In genomic region chr12:131153956-131154355, GRCh38 we compare ENCODE assay signal across 30 cellular contexts.
"Had no signal": no experiment of that assay in that cellular context is flagged by ENCODE, and none has a peak within 500 bp of the region (broad histone marks: within the 10 kb centered on the region; RNA-seq: fewer than 3 reads in every experiment).

No MANE protein-coding gene starts in this region.

- H3K4me3 ChIP-seq: adrenal gland, ascending aorta, breast epithelium, cardiac muscle cell, colonic mucosa, gastrocnemius medialis, heart left ventricle had no signal

- H3K36me3 ChIP-seq: adrenal gland, ascending aorta, breast epithelium, cardiac muscle cell, colonic mucosa, gastrocnemius medialis, heart left ventricle, WERI-Rb-1 had no signal

- DNase-seq: activated B cell treated with CpG ODN at 0.5 μM for 24 hours; activated CD4-positive, alpha-beta T cell treated with anti-CD3 and anti-CD28 coated beads for 48 hours; activated CD4-positive, alpha-beta T cell treated with anti-CD3 and anti-CD28 coated beads, Interleukin-2, amount 50 U/mL, for 1 hour; activated CD4-positive, alpha-beta T cell treated with anti-CD3 and anti-CD28 coated beads, Interleukin-2, amount 50 U/mL, for 48 hours; activated CD8-positive, alpha-beta memory T cell treated with anti-CD3 and anti-CD28 coated beads, Interleukin-2, amount 10 ng/mL, durations not matched to agents 7 days and 5 days; activated CD8-positive, alpha-beta memory T cell treated with anti-CD3 and anti-CD28 coated beads, Interleukin-2, amount 50 U/mL, for 4 hours; activated CD8-positive, alpha-beta T cell treated with anti-CD3 and anti-CD28 coated beads for 36 hours; activated naive CD4-positive, alpha-beta T cell treated with anti-CD3 and anti-CD28 coated beads for 36 hours; activated naive CD8-positive, alpha-beta T cell treated with anti-CD3 and anti-CD28 coated beads for 36 hours; activated naive CD8-positive, alpha-beta T cell treated with anti-CD3 and anti-CD28 coated beads, Interleukin-2, amount 50 U/mL, for 24 hours; activated T-cell treated with anti-CD3 and anti-CD28 coated beads for 4 hours; activated T-cell treated with anti-CD3 and anti-CD28 coated beads, Interleukin-2, amount 50 U/mL, for 24 hours; activated T-cell treated with anti-CD3 and anti-CD28 coated beads, Interleukin-2, amount 50 U/mL, for 72 hours; central memory CD4-positive, alpha-beta T cell; cerebellar nuclear complex; colonic mucosa; effector memory CD4-positive, alpha-beta T cell; endodermal cell; foreskin keratinocyte; gastrocnemius medialis; glutamatergic neuron; heart left ventricle; T-helper 1 cell; T-helper 17 cell; T1000; WERI-Rb-1 had no signal

- H3K27me3 ChIP-seq: adrenal gland, ascending aorta, breast epithelium, colonic mucosa, foreskin keratinocyte, gastrocnemius medialis, heart left ventricle had no signal

- H3K4me1 ChIP-seq: adrenal gland, ascending aorta, breast epithelium, colonic mucosa, foreskin keratinocyte, gastrocnemius medialis had no signal

- H3K27ac ChIP-seq: adrenal gland, ascending aorta, breast epithelium, cardiac muscle cell, colonic mucosa, foreskin keratinocyte, gastrocnemius medialis, heart left ventricle, WERI-Rb-1 had no signal

- H3K9me3 ChIP-seq: adrenal gland, breast epithelium, colonic mucosa, gastrocnemius medialis had no signal
